13 cellular contexts compared by ENCODE assay signal in genomic region chr3:134464693-134465385, GRCh38. TPM values are rescaled to one million over a fixed set of nuclear protein-coding genes. Genes with fewer than 3 reads are reported as not detected.
DNase-seq lines count a peak whose midpoint lies in the region; ATAC-seq and TF ChIP-seq lines count a peak whose summit lies in the region.
"Had no signal": no experiment of that assay in that cellular context is flagged by ENCODE, and none has a peak within 500 bp of the region (broad histone marks: within the 10 kb centered on the region; RNA-seq: fewer than 3 reads in every experiment).

No MANE protein-coding gene starts in this region.

- no peak for DNase-seq in SJCRH30
- peak; percentile 58 for DNase-seq in ecto neural progenitor cell (ENCODE audit: low spot score)
- DNase-seq in thoracic aorta (ENCODE audit: low spot score), result no peak
- no peak for DNase-seq in activated naive CD4-positive, alpha-beta T cell treated with anti-CD3 and anti-CD28 coated beads, Interleukin-2, amount 50 U/mL, for 72 hours (ENCODE audit: low spot score in 2 of 2)
- DNase-seq: NCI-H1930; OCI-M1; stimulated activated CD4-positive, alpha-beta T cell treated with anti-CD3 and anti-CD28 coated beads, Interleukin-1b, Interleukin-23, amount 100 ng/mL, for 48 hours; stimulated activated naive B cell treated with anti-CD40 and anti-IgM and Interleukin-4, amounts not matched to agents 10 μg/mL and 1 μg/mL and 100 μg/mL, for 72 hours had no signal

- H3K4me3 ChIP-seq in SJCRH30 (no peak overlapping the region), mesodermal cell (ENCODE audit: extremely low read depth, insufficient read depth, low read length, poor library complexity, severe bottlenecking) (no peak overlapping the region), thoracic aorta (peak overlapping the region; percentile 17)

- TF ChIP-seq CTCF in thoracic aorta (IDR thresholded peaks at IDR 0.05), result no peak

- ATAC-seq in thoracic aorta (ENCODE audit: insufficient number of reproducible peaks, low FRiP score, low read depth), result no peak
- no peak for ATAC-seq in GM21717 (IDR thresholded peaks at IDR 0.05; ENCODE audit: unreplicated experiment)
- no peak for ATAC-seq in activated naive CD4-positive, alpha-beta T cell treated with anti-CD3 and anti-CD28 coated beads, Interleukin-2, amount 50 U/mL, for 72 hours
- ATAC-seq in HG03135 (IDR thresholded peaks at IDR 0.05; ENCODE audit: unreplicated experiment), result no peak
- ATAC-seq in HG03139 (IDR thresholded peaks at IDR 0.05; ENCODE audit: unreplicated experiment), result no peak
- ATAC-seq: stimulated activated naive B cell treated with anti-CD40 and anti-IgM and Interleukin-4, amounts not matched to agents 10 μg/mL and 1 μg/mL and 100 μg/mL, for 72 hours had no signal

- WGBS in mesodermal cell (ENCODE audit: insufficient coverage in 2 of 2), 2 experiments, result 83 to 85% methylated on average over 8 of the region's 8 CpGs

- H3K4me1 ChIP-seq in SJCRH30 (peaks cover 31% of the 10 kb centered on the region), mesodermal cell (ENCODE audit: control insufficient read depth, insufficient read depth, low read length, poor library complexity, severe bottlenecking) (peaks cover 30% of the 10 kb centered on the region), thoracic aorta (ENCODE audit: control insufficient read depth in 1 of 2, low read depth in 2 of 2) (peaks cover 43 to 60% of the 10 kb centered on the region in 2 donors)

- H3K27ac ChIP-seq in SJCRH30 (peak overlapping the region; percentile 43; the same call in 1 of the 2 replicates), mesodermal cell (ENCODE audit: low read depth, low read length, severe bottlenecking) (peak overlapping the region; percentile 98), thoracic aorta (peak overlapping the region; percentile 79 to 82)

- H3K36me3 Mint-ChIP-seq in activated naive CD4-positive, alpha-beta T cell treated with anti-CD3 and anti-CD28 coated beads, Interleukin-2, amount 50 U/mL, for 72 hours, result no peaks in the 10 kb centered on the region
- H3K36me3 Mint-ChIP-seq: activated naive CD8-positive, alpha-beta T cell; stimulated activated naive B cell treated with anti-CD40 and anti-IgM and Interleukin-4, amounts not matched to agents 10 μg/mL and 1 μg/mL and 100 μg/mL, for 72 hours had no signal

- H3K36me3 ChIP-seq in SJCRH30 (no peaks in the 10 kb centered on the region), mesodermal cell (ENCODE audit: control insufficient read depth, insufficient read depth, low read length) (no peaks in the 10 kb centered on the region), thoracic aorta (no peaks in the 10 kb centered on the region)

- no peak overlapping the region for H3K27ac Mint-ChIP-seq in activated naive CD4-positive, alpha-beta T cell treated with anti-CD3 and anti-CD28 coated beads, Interleukin-2, amount 50 U/mL, for 72 hours
- H3K27ac Mint-ChIP-seq: activated naive CD8-positive, alpha-beta T cell; stimulated activated naive B cell treated with anti-CD40 and anti-IgM and Interleukin-4, amounts not matched to agents 10 μg/mL and 1 μg/mL and 100 μg/mL, for 72 hours had no signal

- no peaks in the 10 kb centered on the region for H3K9me3 Mint-ChIP-seq in activated naive CD4-positive, alpha-beta T cell treated with anti-CD3 and anti-CD28 coated beads, Interleukin-2, amount 50 U/mL, for 72 hours
- H3K9me3 Mint-ChIP-seq: stimulated activated naive B cell treated with anti-CD40 and anti-IgM and Interleukin-4, amounts not matched to agents 10 μg/mL and 1 μg/mL and 100 μg/mL, for 72 hours had no signal

- H3K9me3 ChIP-seq in SJCRH30 (replicated peaks), result no peaks in the 10 kb centered on the region
- H3K9me3 ChIP-seq in mesodermal cell (ENCODE audit: control insufficient read depth, low read length), result no peaks in the 10 kb centered on the region
- H3K9me3 ChIP-seq in thoracic aorta, result no peaks in the 10 kb centered on the region

- H3K27me3 ChIP-seq in SJCRH30 (no peaks in the 10 kb centered on the region), thoracic aorta (replicated peaks; ENCODE audit: insufficient read depth) (no peaks in the 10 kb centered on the region)

RNA-seq across cellular contexts. Expression of gene ANAPC13, which starts 20.9 kb away (rescaled TPM):
- 70.1 and 76.2 TPM in 2 replicates for total RNA-seq in SJCRH30 (2014; rRNA removed; shearing (Covaris generic))
- 67.9 TPM for polyA plus RNA-seq in mesodermal cell (2013, experiment 1 of 2)
- 72.7 TPM for polyA plus RNA-seq in mesodermal cell (2013, experiment 2 of 2)
- 10 to 100 TPM; 52.2 to 66.2 TPM for total RNA-seq in thoracic aorta
- 10 to 100 TPM; 31.8 to 68.0 TPM for total RNA-seq in activated naive CD4-positive, alpha-beta T cell treated with anti-CD3 and anti-CD28 coated beads, Interleukin-2, amount 50 U/mL, for 72 hours

RNA-seq across cellular contexts. Expression of gene CEP63, which starts 21.0 kb away (rescaled TPM):
- total RNA-seq in SJCRH30 (2014; rRNA removed; shearing (Covaris generic)), result 22.8 and 36.1 TPM in 2 replicates
- 25.3 TPM for polyA plus RNA-seq in mesodermal cell (2013, experiment 1 of 2)
- 28.3 TPM for polyA plus RNA-seq in mesodermal cell (2013, experiment 2 of 2)
- total RNA-seq in thoracic aorta, result 10 to 100 TPM; 20.4 to 28.3 TPM
- total RNA-seq in activated naive CD4-positive, alpha-beta T cell treated with anti-CD3 and anti-CD28 coated beads, Interleukin-2, amount 50 U/mL, for 72 hours, result 10 to 100 TPM; 22.0 to 23.4 TPM

Comparison
In these comparisons a context has a peak if more than half of its experiments do, and no peak if none do; other contexts are left out.
1. H3K27ac ChIP-seq: peak in every context shown above with its lines; median percentile 98 in mesodermal cell; 80 in thoracic aorta; 43 in SJCRH30.